ENCODE assay signal across 8 cellular contexts in the genomic region with DNA sequence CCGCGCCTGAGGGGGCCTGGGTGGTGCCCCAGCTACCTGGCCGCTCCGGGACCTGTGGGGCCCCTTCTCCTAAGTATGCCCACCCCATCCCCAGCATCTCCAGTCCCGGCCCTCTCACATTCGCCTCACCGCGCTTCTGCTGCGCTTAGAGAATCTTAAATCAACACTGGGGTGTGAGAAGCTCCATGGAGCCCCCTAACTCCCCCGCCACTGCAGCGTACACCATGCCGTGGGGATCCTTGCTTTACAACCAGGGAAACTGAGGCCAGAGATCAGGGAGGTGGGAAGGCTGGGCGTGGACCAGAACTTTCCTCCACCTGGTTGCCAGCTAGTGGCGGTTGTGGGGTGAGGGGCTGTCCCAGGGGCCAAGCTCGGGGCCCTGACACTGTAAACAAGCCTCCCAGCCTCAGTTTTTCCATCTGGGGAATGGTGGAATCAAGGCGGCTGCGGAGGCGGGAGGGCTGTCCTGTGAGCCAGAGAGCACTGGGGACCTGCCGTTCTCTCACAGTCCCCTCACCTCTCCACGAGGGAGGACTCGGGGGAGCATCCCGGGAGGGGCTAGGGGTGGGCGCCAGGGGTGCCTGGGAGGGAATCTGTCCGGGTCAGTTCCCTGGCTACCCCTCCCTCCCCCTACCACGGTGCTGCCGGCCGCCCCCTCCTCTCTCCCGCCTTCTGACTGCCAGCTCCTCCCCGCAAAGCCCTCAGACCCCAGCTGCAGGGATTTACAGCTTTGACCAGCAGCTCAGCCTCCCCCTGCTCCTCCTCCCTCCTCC.
A peak's percentile ranks its signal among the peaks of the same experiment; 100 is the strongest.
DNase-seq lines count a peak whose midpoint lies in the region; ATAC-seq and TF ChIP-seq lines count a peak whose summit lies in the region.

No MANE protein-coding gene starts in this region.

- H3K27me3 ChIP-seq in Panc1 (ENCODE audit: control insufficient read depth, insufficient read depth, low read length) (no peaks in the 10 kb centered on the region), duodenal mucosa (ENCODE audit: control insufficient read depth in 1 of 2, insufficient read depth in 2 of 2, low read length in 2 of 2) (no peaks in the 10 kb centered on the region), ovary (no peaks in the 10 kb centered on the region)

- H3K36me3 ChIP-seq in Panc1 (ENCODE audit: control insufficient read depth, insufficient read depth, low read length) (no peaks in the 10 kb centered on the region), duodenal mucosa (ENCODE audit: control insufficient read depth in 1 of 2, insufficient read depth in 2 of 2, low read length in 2 of 2) (no peaks in the 10 kb centered on the region), ovary (no peaks in the 10 kb centered on the region)

- in situ Hi-C loops in Panc1 (cut with HindIII; ENCODE audit: low pct_unique_long_range_greater_than_20kb, low sequenced_read_pairs) = no loop called here

- H3K4me3 ChIP-seq in Panc1 (ENCODE audit: low read depth in 2 of 2, low read length in 2 of 2) = no peak overlapping the region
- peak overlapping the region; percentile 28 to 29 for H3K4me3 ChIP-seq in duodenal mucosa (ENCODE audit: low read depth in 1 of 2, low read length in 2 of 2)
- no peak overlapping the region for H3K4me3 ChIP-seq in ovary

- intact Hi-C loops in CD14-positive monocyte (cut with micrococcal nuclease) = loop anchor here (2.0 to 10.0 kb wide), 5 partner anchors 37 to 135 kb away; no protein-coding TSS in a partner anchor
- intact Hi-C loops in Panc1 (cut with micrococcal nuclease; ENCODE audit: unreplicated experiment) = no loop called here
- intact Hi-C loops in ovary (cut with DNase I) = loop anchor here in 1 of 4 donors (1.0 kb wide), 1 partner anchor 23 kb away; no protein-coding TSS in a partner anchor

- H3K27ac ChIP-seq in Panc1 (ENCODE audit: low read length) = peak overlapping the region; percentile 87
- H3K27ac ChIP-seq in duodenal mucosa (ENCODE audit: low read depth, low read length) = peak overlapping the region; percentile 61
- peak overlapping the region; percentile 78 to 87 for H3K27ac ChIP-seq in ovary

- DNase-seq in CD14-positive monocyte (ENCODE audit: low spot score) (no peak), Panc1 (ENCODE audit: low read depth, low spot score) (no peak), ovary (no peak), cerebellar cortex (ENCODE audit: low spot score) (no peak), AML-193 (lab: John Stamatoyannopoulos, UW) (no peak), CD1c-positive myeloid dendritic cell (ENCODE audit: extremely low spot score) (no peak), occipital lobe (lab: John Stamatoyannopoulos, UW) (no peak)

- peak overlapping the region; percentile 64 to 99 (median 88) for H3K27ac Mint-ChIP-seq in CD14-positive monocyte

- peaks cover 38% of the 10 kb centered on the region for H3K4me1 Mint-ChIP-seq in CD14-positive monocyte

- no peak for TF ChIP-seq CTCF in CD14-positive monocyte (IDR thresholded peaks at IDR 0.05)
- no peak for TF ChIP-seq CTCF in Panc1 (IDR thresholded peaks at IDR 0.05)
- TF ChIP-seq CTCF in ovary (IDR thresholded peaks at IDR 0.05) = no peak

- POLR2A ChIA-PET in Panc1 (lab: Charles Lee) = interaction anchor here (0.5 to 1.0 kb wide), 5 partner anchors 16 to 123 kb away, joined by 3 to 9 read pairs (median 5); no protein-coding TSS in a partner anchor

- TF ChIP-seq EP300 in ovary (IDR thresholded peaks at IDR 0.05) = no peak

- WGBS in ovary, 3 donors = 28 to 30% (median 28%) methylated on average over 24 to 29 of the region's 29 CpGs

- BruUV-seq in Panc1 (replicated peaks; lab: Mats Ljungman, UMichigan) = no TSS peak

- H3K9ac ChIP-seq in duodenal mucosa (ENCODE audit: low read depth in 1 of 2, low read length in 2 of 2) = no peak overlapping the region

- peak overlapping the region; percentile 57 to 60 for H3K4me3 Mint-ChIP-seq in CD14-positive monocyte

- peaks cover 2 to 9% (median 8%) of the 10 kb centered on the region in 3 donors for H3K27me3 Mint-ChIP-seq in CD14-positive monocyte (ENCODE audit: low read depth in 3 of 3)

- peaks cover 42% of the 10 kb centered on the region for H3K4me1 ChIP-seq in Panc1 (ENCODE audit: control insufficient read depth, insufficient read depth, low read length)
- peaks cover 26 to 29% of the 10 kb centered on the region in 2 donors for H3K4me1 ChIP-seq in duodenal mucosa (ENCODE audit: control insufficient read depth in 1 of 2, insufficient read depth in 2 of 2, low read length in 2 of 2)
- peaks cover 20% of the 10 kb centered on the region for H3K4me1 ChIP-seq in ovary (ENCODE audit: insufficient read depth)

- TF ChIP-seq POLR2A in ovary (IDR thresholded peaks at IDR 0.05) = no peak

- H3K9me3 ChIP-seq in Panc1 (ENCODE audit: control insufficient read depth, insufficient read depth, low read depth, low read length) (no peaks in the 10 kb centered on the region), duodenal mucosa (ENCODE audit: control insufficient read depth in 1 of 2, low read length in 2 of 2) (no peaks in the 10 kb centered on the region), ovary (no peaks in the 10 kb centered on the region)

- ATAC-seq in Panc1 = peak; percentile 14

- CTCF ChIA-PET in Panc1 (lab: Charles Lee) = interaction anchor here (0.7 kb wide), 1 partner anchor 41 kb away, joined by 4 read pairs; no protein-coding TSS in a partner anchor

- H3K9me3 Mint-ChIP-seq in CD14-positive monocyte = peaks cover 0 to 2% (median 0%) of the 10 kb centered on the region in 7 donors

- H3K36me3 Mint-ChIP-seq in CD14-positive monocyte = no peaks in the 10 kb centered on the region

Comparison
In these comparisons a context has a peak if more than half of its experiments do, and no peak if none do; other contexts are left out.
1. H3K4me3 ChIP-seq: peak in duodenal mucosa (2 of 2); none in Panc1 (0 of 2) and ovary (single experiment).
2. Peak in every context shown above with its lines, with median percentiles within 50 percentile points of each other: H3K27ac ChIP-seq.